In the genomic region with DNA sequence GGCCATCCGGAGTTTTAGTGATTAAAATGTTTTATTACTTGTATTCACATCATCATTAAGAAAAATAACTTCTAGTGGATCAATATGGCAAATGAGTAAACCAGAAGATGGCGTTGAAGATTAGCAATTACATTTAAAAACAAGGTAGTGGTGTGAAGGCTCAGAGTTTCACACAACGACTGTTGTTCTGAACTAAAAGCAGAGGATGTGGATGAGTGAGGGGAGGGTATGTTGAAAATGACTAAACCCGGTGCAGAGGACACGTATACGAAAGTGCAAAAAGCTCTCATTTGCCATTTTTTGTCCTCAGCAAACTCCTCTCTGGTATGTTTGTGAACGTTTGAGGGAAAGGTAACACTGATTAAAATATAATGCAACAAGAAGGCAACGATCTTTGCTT, we compare ENCODE assay signal across 10 cellular contexts. TPM values are rescaled to one million over a fixed set of nuclear protein-coding genes. Genes with fewer than 3 reads are reported as not detected.
DNase-seq lines count a peak whose midpoint lies in the region; ATAC-seq and TF ChIP-seq lines count a peak whose summit lies in the region.
"Had no signal": no experiment of that assay in that cellular context is flagged by ENCODE, and none has a peak within 500 bp of the region (broad histone marks: within the 10 kb centered on the region; RNA-seq: fewer than 3 reads in every experiment).

No MANE protein-coding gene starts in this region.

- POLR2A ChIA-PET in activated naive CD8-positive, alpha-beta T cell treated with anti-CD3 and anti-CD28 coated beads, Interleukin-2, amount 10 ng/mL, durations not matched to agents 7 days and 5 days (lab: Charles Lee): interaction anchor here (0.6 to 6.5 kb wide), 9 partner anchors 33 to 199 kb away, joined by 3 to 94 read pairs (median 27); partner anchors contain the start of gene DUSP22
- POLR2A ChIA-PET in Caco-2 (lab: Charles Lee): no interaction called here

- H3K4me3 Mint-ChIP-seq in activated naive CD8-positive, alpha-beta T cell treated with anti-CD3 and anti-CD28 coated beads, Interleukin-2, amount 10 ng/mL, durations not matched to agents 7 days and 5 days: peak overlapping the region; percentile 92
- H3K4me3 Mint-ChIP-seq in Caco-2 (ENCODE audit: unreplicated experiment): no peak overlapping the region

- H3K9ac ChIP-seq in DND-41 (ENCODE audit: low read depth, low read length): no peak overlapping the region

- peaks cover 4% of the 10 kb centered on the region for H3K27me3 Mint-ChIP-seq in activated naive CD8-positive, alpha-beta T cell treated with anti-CD3 and anti-CD28 coated beads, Interleukin-2, amount 10 ng/mL, durations not matched to agents 7 days and 5 days
- peaks cover 25% of the 10 kb centered on the region for H3K27me3 Mint-ChIP-seq in Caco-2 (ENCODE audit: insufficient read depth, unreplicated experiment)

- H3K4me1 Mint-ChIP-seq in activated naive CD8-positive, alpha-beta T cell treated with anti-CD3 and anti-CD28 coated beads, Interleukin-2, amount 10 ng/mL, durations not matched to agents 7 days and 5 days: peaks cover 25% of the 10 kb centered on the region
- H3K4me1 Mint-ChIP-seq in Caco-2 (ENCODE audit: low read depth, unreplicated experiment): no peaks in the 10 kb centered on the region

- no peaks in the 10 kb centered on the region for H3K79me2 ChIP-seq in DND-41 (ENCODE audit: insufficient read depth, low read length)

- BruUV-seq in Caco-2 (replicated peaks; lab: Mats Ljungman, UMichigan): no TSS peak

- ATAC-seq in DND-41 (ENCODE audit: insufficient read depth, low read depth): no peak
- ATAC-seq in GM18907 (IDR thresholded peaks at IDR 0.05; ENCODE audit: unreplicated experiment): peak; percentile 45
- ATAC-seq in HG03175 (IDR thresholded peaks at IDR 0.05; ENCODE audit: unreplicated experiment): peak; percentile 40
- peak; percentile 43 for ATAC-seq in activated naive CD8-positive, alpha-beta T cell treated with anti-CD3 and anti-CD28 coated beads, Interleukin-2, amount 10 ng/mL, durations not matched to agents 7 days and 5 days (ENCODE audit: low read depth)
- no peak for ATAC-seq in gastroesophageal sphincter

- no peak for DNase-seq in DND-41
- DNase-seq in activated naive CD8-positive, alpha-beta T cell treated with anti-CD3 and anti-CD28 coated beads, Interleukin-2, amount 10 ng/mL, durations not matched to agents 7 days and 5 days: no peak
- no peak for DNase-seq in stimulated activated naive CD4-positive, alpha-beta T cell treated with Interleukin-2 at 50 U/mL for 16 hours (lab: John Stamatoyannopoulos, UW)
- no peak for DNase-seq in Caco-2
- DNase-seq in NCI-H1694 treated with DMSO at 0.1 percent for 48 hours (lab: John Stamatoyannopoulos, UW): no peak
- DNase-seq: NCI-H1092; stimulated activated CD4-positive, alpha-beta T cell treated with anti-CD3 and anti-CD28 coated beads, Interleukin-15, amount 100 ng/mL, for 24 hours had no signal

- no peaks in the 10 kb centered on the region for H3K9me3 Mint-ChIP-seq in activated naive CD8-positive, alpha-beta T cell treated with anti-CD3 and anti-CD28 coated beads, Interleukin-2, amount 10 ng/mL, durations not matched to agents 7 days and 5 days
- H3K9me3 Mint-ChIP-seq in Caco-2 (ENCODE audit: unreplicated experiment): peaks cover 11% of the 10 kb centered on the region

- intact Hi-C loops in Caco-2 (cut with micrococcal nuclease; ENCODE audit: unreplicated experiment): no loop called here

- H3K4me3 ChIP-seq in DND-41 (ENCODE audit: low read depth in 1 of 2, low read length in 2 of 2) (no peak overlapping the region), gastroesophageal sphincter (no peak overlapping the region), Caco-2 (ENCODE audit: low read depth, low read length) (no peak overlapping the region)

- H3K27me3 ChIP-seq in DND-41 (ENCODE audit: insufficient read depth, low read length, poor library complexity) (peaks cover 3% of the 10 kb centered on the region), gastroesophageal sphincter (peaks cover 95% of the 10 kb centered on the region), Caco-2 (replicated peaks; ENCODE audit: control insufficient read depth, insufficient read depth, low read length) (no peaks in the 10 kb centered on the region)

- WGBS in gastroesophageal sphincter (ENCODE audit: low coverage in 1 of 2), 2 donors: 52 to 58% methylated on average over 7 to 8 of the region's 8 CpGs

- H3K27ac ChIP-seq in DND-41 (ENCODE audit: low read length) (no peak overlapping the region), gastroesophageal sphincter (no peak overlapping the region)

- TF ChIP-seq POLR2A in gastroesophageal sphincter (IDR thresholded peaks at IDR 0.05): no peak

- H3K36me3 Mint-ChIP-seq in activated naive CD8-positive, alpha-beta T cell treated with anti-CD3 and anti-CD28 coated beads, Interleukin-2, amount 10 ng/mL, durations not matched to agents 7 days and 5 days: peaks cover 10% of the 10 kb centered on the region
- no peaks in the 10 kb centered on the region for H3K36me3 Mint-ChIP-seq in Caco-2 (ENCODE audit: insufficient read depth, unreplicated experiment)

- H3K36me3 ChIP-seq in DND-41 (ENCODE audit: insufficient read depth, low read length) (no peaks in the 10 kb centered on the region), gastroesophageal sphincter (no peaks in the 10 kb centered on the region), Caco-2 (ENCODE audit: control insufficient read depth, insufficient read depth, low read length) (no peaks in the 10 kb centered on the region)

- H3K27ac Mint-ChIP-seq in activated naive CD8-positive, alpha-beta T cell treated with anti-CD3 and anti-CD28 coated beads, Interleukin-2, amount 10 ng/mL, durations not matched to agents 7 days and 5 days: peak overlapping the region; percentile 92
- H3K27ac Mint-ChIP-seq in Caco-2 (ENCODE audit: unreplicated experiment): no peak overlapping the region

- no peaks in the 10 kb centered on the region for H3K4me1 ChIP-seq in DND-41 (ENCODE audit: insufficient read depth, low read length)
- H3K4me1 ChIP-seq in gastroesophageal sphincter: peaks cover 0 to 34% (median 26%) of the 10 kb centered on the region in 3 donors
- no peaks in the 10 kb centered on the region for H3K4me1 ChIP-seq in Caco-2

- H3K9me3 ChIP-seq in DND-41 (ENCODE audit: insufficient read depth, low read length, severe bottlenecking): no peaks in the 10 kb centered on the region
- H3K9me3 ChIP-seq in gastroesophageal sphincter: no peaks in the 10 kb centered on the region
- H3K9me3 ChIP-seq in Caco-2: no peaks in the 10 kb centered on the region

- CTCF ChIA-PET in Caco-2 (lab: Charles Lee): no interaction called here

- no peak overlapping the region for H2AFZ ChIP-seq in DND-41 (ENCODE audit: low read depth, low read length)

- H3K4me2 ChIP-seq in DND-41 (ENCODE audit: insufficient read depth, low read length): no peak overlapping the region

- TF ChIP-seq EP300 in gastroesophageal sphincter (IDR thresholded peaks at IDR 0.05): no peak

- no peaks in the 10 kb centered on the region for H4K20me1 ChIP-seq in DND-41 (ENCODE audit: insufficient read depth, low read length)

- TF ChIP-seq CTCF in DND-41 (IDR thresholded peaks at IDR 0.05; ENCODE audit: borderline replicate concordance, extremely low read depth, low read length, poor library complexity, severe bottlenecking) (peak; percentile 12), gastroesophageal sphincter (IDR thresholded peaks at IDR 0.05) (no peak), Caco-2 (IDR thresholded peaks at IDR 0.05; ENCODE audit: insufficient read depth in 1 of 2, low read depth in 1 of 2, low read length in 1 of 2, severe bottlenecking in 1 of 2, unreplicated experiment in 1 of 2) (no peak)

RNA-seq across cellular contexts. Expression of gene IRF4, which starts 1.9 kb away (rescaled TPM):
- 10 to 100 TPM; 94.2 to 95.1 TPM for total RNA-seq in activated naive CD8-positive, alpha-beta T cell treated with anti-CD3 and anti-CD28 coated beads, Interleukin-2, amount 10 ng/mL, durations not matched to agents 7 days and 5 days
- total RNA-seq in gastroesophageal sphincter (1 to 10 TPM in 3 of 4 donors, under 1 TPM in 1; 0.89 to 7.4 (median 3.2) TPM), Caco-2 (2022) (not detected in 2 replicates)

Comparison
In these comparisons a context has a peak if more than half of its experiments do, and no peak if none do; other contexts are left out.
1. ATAC-seq: peak in GM18907 (single experiment), HG03175 (single experiment) and activated naive CD8-positive, alpha-beta T cell treated with anti-CD3 and anti-CD28 coated beads, Interleukin-2, amount 10 ng/mL, durations not matched to agents 7 days and 5 days (single experiment); none in DND-41 (single experiment) and gastroesophageal sphincter (single experiment).
2. RNA of gene IRF4, which starts 1.9 kb away (total RNA-seq): 94.2 to 95.1 TPM in activated naive CD8-positive, alpha-beta T cell treated with anti-CD3 and anti-CD28 coated beads, Interleukin-2, amount 10 ng/mL, durations not matched to agents 7 days and 5 days; 0.89 to 7.4 TPM in gastroesophageal sphincter and not detected in Caco-2; every median in the first group is over 10 times any median in the second.